In the genomic region with DNA sequence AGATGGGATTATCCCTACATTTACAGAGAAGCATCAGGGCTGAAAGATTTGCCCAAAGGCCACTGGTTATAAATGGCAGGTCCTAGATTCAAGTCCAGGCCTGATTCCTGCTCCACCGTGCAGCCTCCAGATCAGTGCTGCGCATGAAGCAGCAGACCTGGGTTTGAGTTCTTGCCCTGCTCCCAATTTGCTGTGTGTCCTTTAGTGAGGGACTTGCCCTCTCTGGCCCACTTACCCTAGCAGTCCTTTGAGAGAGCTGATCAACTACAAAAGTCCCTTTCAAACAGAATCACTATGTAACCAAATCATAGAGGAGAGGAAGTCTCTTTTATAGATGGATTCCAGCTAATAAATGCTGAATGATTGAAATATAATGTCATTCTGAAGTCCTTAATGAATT, we compare ENCODE assay signal across 1 cellular context.
TF ChIP-seq lines count a peak whose summit lies in the region.

No MANE protein-coding gene starts in this region.

TF ChIP-seq in K562, 482 proteins besides CTCF, POLR2A, EP300 and RAD21 (continued from another document):
- TF ChIP-seq MTF1 (CRISPR knock-in tag; IDR thresholded peaks at IDR 0.05; ENCODE audit: borderline replicate concordance) = no peak
- TF ChIP-seq NFXL1 (CRISPR knock-in tag; IDR thresholded peaks at IDR 0.05) = no peak
- no peak for TF ChIP-seq ZNF146 (CRISPR knock-in tag; IDR thresholded peaks at IDR 0.05; ENCODE audit: unreplicated experiment)
- peak; percentile 51; the same call in 1 of the 2 replicates for TF ChIP-seq BCOR (IDR thresholded peaks at IDR 0.05)
- no peak for TF ChIP-seq ZNF507 (tag; conservative IDR thresholded peaks at IDR 0.05)
TF ChIP-seq in K562: peak in this region for 3.
